Comparison of ENCODE assay signal across 12 cellular contexts in the genomic region with DNA sequence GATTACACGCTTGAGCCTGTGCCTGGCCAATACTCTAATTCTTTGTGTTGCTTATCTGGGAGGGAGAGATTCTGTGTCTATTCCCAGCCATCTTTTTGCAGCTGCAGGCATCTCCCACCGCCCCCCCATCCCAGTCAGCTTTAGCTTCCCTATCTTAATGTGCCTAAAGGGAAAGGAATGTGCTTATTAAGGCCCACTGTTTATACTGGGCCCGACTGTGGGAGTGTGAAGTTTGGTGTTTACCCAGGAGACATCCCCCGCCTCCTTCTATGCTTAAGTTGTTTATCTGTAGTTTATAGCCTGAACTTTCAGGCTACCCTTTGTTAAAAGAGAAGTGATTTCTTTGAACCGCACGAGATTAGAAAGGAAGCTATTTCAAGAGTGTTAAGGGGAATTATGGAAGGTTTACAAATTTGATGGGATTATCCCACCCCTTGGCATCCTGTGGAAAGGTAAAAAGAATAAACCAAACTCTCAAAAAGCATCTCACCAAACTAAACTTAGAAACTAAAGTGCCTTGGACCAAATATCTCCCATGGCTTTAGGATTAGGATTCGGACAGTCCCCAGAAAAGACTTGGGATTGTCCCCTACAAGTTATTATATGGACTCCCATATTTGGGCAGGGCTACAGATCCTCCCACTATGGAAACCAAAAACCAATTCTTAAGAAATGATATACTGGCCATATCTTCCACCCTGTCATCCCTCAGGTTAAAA. TPM values are rescaled to one million over a fixed set of nuclear protein-coding genes. Genes with fewer than 3 reads are reported as not detected.
A peak's percentile ranks its signal among the peaks of the same experiment; 100 is the strongest.
DNase-seq lines count a peak whose midpoint lies in the region; ATAC-seq, FAIRE-seq and TF ChIP-seq lines count a peak whose summit lies in the region.
"Had no signal": no experiment of that assay in that cellular context is flagged by ENCODE, and none has a peak within 500 bp of the region (broad histone marks: within the 10 kb centered on the region; RNA-seq: fewer than 3 reads in every experiment).

No MANE protein-coding gene starts in this region.

- H3K36me3 ChIP-seq in GM12878 (ENCODE audit: control insufficient read depth in 2 of 2, insufficient read depth in 2 of 2, low read length in 1 of 2), result no peaks in the 10 kb centered on the region
- H3K36me3 ChIP-seq: prostate gland had no signal

- H3K9me3 ChIP-seq in GM12878 (replicated peaks; ENCODE audit: control insufficient read depth, insufficient read depth, low read length), result peaks cover 5% of the 10 kb centered on the region; the same call in 2 of the 3 replicates
- H3K9me3 ChIP-seq: prostate gland had no signal

- no peak overlapping the region for H2AFZ ChIP-seq in GM12878 (ENCODE audit: control insufficient read depth, low read depth, low read length)
- H2AFZ ChIP-seq: PC-9 had no signal

- intact Hi-C loops in GM12878 (cut with micrococcal nuclease; ENCODE audit: unreplicated experiment), result loop anchor here (5.0 kb wide), 1 partner anchor 145 kb away; no protein-coding TSS in a partner anchor

- no peaks in the 10 kb centered on the region for H3K27me3 ChIP-seq in GM12878 (replicated peaks in 1 of 2; ENCODE audit: control insufficient read depth in 2 of 2, insufficient read depth in 2 of 2, low read length in 1 of 2)

- RAD21 ChIA-PET in GM12878 (lab: Charles Lee; ENCODE audit: unreplicated experiment), result interaction anchor here (0.9 to 2.3 kb wide), 8 partner anchors 9 to 144 kb away, joined by 3 to 12 read pairs (median 4); no protein-coding TSS in a partner anchor

- H3K4me1 ChIP-seq in GM12878 (ENCODE audit: control insufficient read depth, insufficient read depth, low read length), result peaks cover 13% of the 10 kb centered on the region
- H3K4me1 ChIP-seq: prostate gland had no signal

- TF ChIP-seq POLR2A in GM12878 (IDR thresholded peaks at IDR 0.05; ENCODE audit: low read depth, low read length) (no peak), erythroblast (IDR thresholded peaks at IDR 0.05; ENCODE audit: low read length) (no peak)

- no peaks in the 10 kb centered on the region for H3K79me2 ChIP-seq in GM12878 (ENCODE audit: control insufficient read depth, insufficient read depth, low read length)

- CTCF ChIA-PET in GM12878 (lab: Yijun Ruan, JAX), result interaction anchor here (1.0 to 2.4 kb wide), 6 partner anchors 9 to 145 kb away, joined by 3 to 14 read pairs (median 4); no protein-coding TSS in a partner anchor

- H3K36me3 Mint-ChIP-seq in stimulated activated memory B cell treated with anti-CD40 and anti-IgM and Interleukin-4, amounts not matched to agents 10 μg/mL and 1 μg/mL and 100 μg/mL, for 72 hours, result no peaks in the 10 kb centered on the region

- peaks cover 7% of the 10 kb centered on the region for H3K9me3 Mint-ChIP-seq in stimulated activated memory B cell treated with anti-CD40 and anti-IgM and Interleukin-4, amounts not matched to agents 10 μg/mL and 1 μg/mL and 100 μg/mL, for 72 hours

- SMC1A ChIA-PET in GM12878 (lab: Charles Lee; ENCODE audit: uncharacterized antibody, unreplicated experiment), result interaction anchor here (0.6 to 1.6 kb wide), 9 partner anchors 9 to 129 kb away, joined by 3 to 7 read pairs (median 4); no protein-coding TSS in a partner anchor

- H3K27ac Mint-ChIP-seq in stimulated activated memory B cell treated with anti-CD40 and anti-IgM and Interleukin-4, amounts not matched to agents 10 μg/mL and 1 μg/mL and 100 μg/mL, for 72 hours, result peak overlapping the region; percentile 74

- no peak for TF ChIP-seq RAD21 in GM12878 (IDR thresholded peaks at IDR 0.05; ENCODE audit: insufficient read depth, low read depth, low read length)

- H3K9ac ChIP-seq in GM12878 (ENCODE audit: control insufficient read depth, insufficient read depth, low read length), result no peak overlapping the region

- H4K20me1 ChIP-seq in GM12878 (ENCODE audit: control insufficient read depth, insufficient read depth), result no peaks in the 10 kb centered on the region

- H3K27me3 Mint-ChIP-seq in stimulated activated memory B cell treated with anti-CD40 and anti-IgM and Interleukin-4, amounts not matched to agents 10 μg/mL and 1 μg/mL and 100 μg/mL, for 72 hours, result peaks cover 61% of the 10 kb centered on the region

- TF ChIP-seq CTCF in GM12878 (IDR thresholded peaks at IDR 0.05 in 2 of 3, conservative IDR thresholded peaks at IDR 0.05 in 1 of 3; ENCODE audit: control insufficient read depth in 2 of 3, extremely low read depth in 1 of 3, insufficient read depth in 1 of 3, low read depth in 3 of 3, low read length in 3 of 3), result no peak

- no peak overlapping the region for H3K4me3 ChIP-seq in GM12878
- H3K4me3 ChIP-seq: PC-9, prostate gland had no signal

- FAIRE-seq in GM12878 (lab: Jason Lieb, UNC), result no peak

- ATAC-seq in GM12878 (peak; percentile 90), GM19455 (IDR thresholded peaks at IDR 0.05; ENCODE audit: unreplicated experiment) (no peak), GM18909 (IDR thresholded peaks at IDR 0.05; ENCODE audit: poor library complexity, unreplicated experiment) (no peak)
- peak; percentile 18 for ATAC-seq in stimulated activated memory B cell treated with anti-CD40 and anti-IgM and Interleukin-4, amounts not matched to agents 10 μg/mL and 1 μg/mL and 100 μg/mL, for 72 hours

- WGBS in GM12878 (ENCODE audit: insufficient coverage, insufficient replicate concordance, low lambda C conversion rate, missing lambda C conversion rate), result 59% methylated on average over 7 of the region's 7 CpGs

- DNase-seq in H4 (ENCODE audit: low spot score) (peak; percentile 71), GM12878 (ENCODE audit: low read depth, low spot score) (no peak), iPS-NIHi11 (ENCODE audit: low spot score) (peak; percentile 30), NCI-H1092 (lab: John Stamatoyannopoulos, UW) (no peak), erythroblast (lab: John Stamatoyannopoulos, UW) (no peak)
- DNase-seq: activated naive CD4-positive, alpha-beta T cell treated with anti-CD3 and anti-CD28 coated beads, Interleukin-2, amount 50 U/mL, for 16 hours; PC-9; T-helper 2 cell had no signal

- H3K4me3 Mint-ChIP-seq in stimulated activated memory B cell treated with anti-CD40 and anti-IgM and Interleukin-4, amounts not matched to agents 10 μg/mL and 1 μg/mL and 100 μg/mL, for 72 hours, result peak overlapping the region; percentile 63

- no peak for TF ChIP-seq EP300 in GM12878 (IDR thresholded peaks at IDR 0.05; ENCODE audit: borderline replicate concordance in 1 of 2, control insufficient read depth in 1 of 2, low read depth in 2 of 2, low read length in 2 of 2)

- peaks cover 38% of the 10 kb centered on the region for H3K4me1 Mint-ChIP-seq in stimulated activated memory B cell treated with anti-CD40 and anti-IgM and Interleukin-4, amounts not matched to agents 10 μg/mL and 1 μg/mL and 100 μg/mL, for 72 hours

- in situ Hi-C loops in GM12878 (cut with MboI), result loop anchor here (25.0 kb wide), 1 partner anchor 1080 kb away; the partner anchor contains the start of gene OR2T2

- POLR2A ChIA-PET in GM12878 (lab: Charles Lee), result interaction anchor here (0.7 to 1.5 kb wide), 5 partner anchors 9 to 25 kb away, joined by 3 to 6 read pairs (median 3); no protein-coding TSS in a partner anchor

- H3K27ac ChIP-seq in GM12878 (ENCODE audit: control insufficient read depth, insufficient read depth), result no peak overlapping the region
- H3K27ac ChIP-seq: PC-9, prostate gland had no signal

- no peak overlapping the region for H3K4me2 ChIP-seq in GM12878 (ENCODE audit: control insufficient read depth, insufficient read depth)
- H3K4me2 ChIP-seq: PC-9 had no signal

- BruUV-seq in GM12878 (replicated peaks; lab: Mats Ljungman, UMichigan), result no TSS peak

TF ChIP-seq in GM12878, 131 proteins besides CTCF, POLR2A, EP300 and RAD21 (continues in another document):
- TF ChIP-seq IRF4 (IDR thresholded peaks at IDR 0.05; ENCODE audit: low read depth, low read length) (no peak), BMI1 (IDR thresholded peaks at IDR 0.05; ENCODE audit: borderline replicate concordance) (0 out of 2 replicates have a peak, but pooled peaks have one; percentile 55), ASH2L (IDR thresholded peaks at IDR 0.05; ENCODE audit: borderline replicate concordance, low read depth) (no peak)

RNA-seq across cellular contexts. Expression of gene ZNF496, which starts 25.6 kb away (rescaled TPM):
- 11.8 and 14.3 TPM in 2 replicates for total RNA-seq in H4 (2014; rRNA removed; shearing (Covaris generic))
- total RNA-seq in GM12878 (2013; cell fraction: nucleolus; rRNA removed), result 127 and 144 TPM in 2 replicates
- total RNA-seq in GM12878 (2014; rRNA removed) (16.6 and 21.0 TPM in 2 replicates), GM12878 (2014; rRNA removed; fragmentation: Illumina TruSeq; extraction: Trizol) (11.6 and 12.1 TPM in 2 replicates), GM12878 (2021) (24.9 and 26.4 TPM in 2 replicates)
- 7.0 TPM for polyA plus RNA-seq in GM12878 (2011; ENCODE audit: low read depth)
- polyA plus RNA-seq in GM12878 (2011; rRNA removed) (14.5 and 21.4 TPM in 2 replicates), GM12878 (2014; fragmentation: Illumina TruSeq; extraction: Trizol) (11.5 and 12.7 TPM in 2 replicates), GM12878 (2014; fragmentation: Nextera tagmentation; extraction: Ambion mirVana) (1 to 10 TPM; 1.6 to 3.0 TPM), GM12878 (2014; rRNA removed) (21.4 and 21.9 TPM in 2 replicates), GM12878 (2016; fragmentation: Nextera tagmentation; extraction: Ambion mirVana) (10 to 100 TPM; 12.3 TPM)
- 23.4 and 26.0 TPM in 2 replicates for polyA plus RNA-seq in GM12878 (2011; cell fraction: cytosol; rRNA removed)
- 44.1 and 50.6 TPM in 2 replicates for polyA plus RNA-seq in GM12878 (2011; cell fraction: nucleus; rRNA removed)
- polyA plus RNA-seq in GM12878 (2012), result 13.1 and 14.3 TPM in 2 replicates
- 28.3 and 39.2 TPM in 2 replicates for polyA minus RNA-seq in GM12878 (2011; rRNA and poly(A)+ RNA removed)
- polyA minus RNA-seq in GM12878 (2011; cell fraction: cytosol; rRNA and poly(A)+ RNA removed), result 8.8 and 10.3 TPM in 2 replicates
- polyA minus RNA-seq in GM12878 (2011; cell fraction: nucleus; rRNA and poly(A)+ RNA removed), result 13.4 and 24.2 TPM in 2 replicates

RNA-seq across cellular contexts. Expression of gene NLRP3, which starts 58.8 kb away (rescaled TPM):
- 0.50 TPM in 1 of 2 replicates, not detected in the other for total RNA-seq in H4 (2014; rRNA removed; shearing (Covaris generic))
- 11.1 and 15.1 TPM in 2 replicates for total RNA-seq in GM12878 (2013; cell fraction: nucleolus; rRNA removed)
- 10.4 and 11.6 TPM in 2 replicates for total RNA-seq in GM12878 (2014; rRNA removed)
- total RNA-seq in GM12878 (2014; rRNA removed; fragmentation: Illumina TruSeq; extraction: Trizol), result 9.7 and 9.8 TPM in 2 replicates
- total RNA-seq in GM12878 (2021), result 8.4 and 9.5 TPM in 2 replicates
- 0.12 TPM for polyA plus RNA-seq in GM12878 (2011; ENCODE audit: low read depth)
- 1.8 and 2.4 TPM in 2 replicates for polyA plus RNA-seq in GM12878 (2011; rRNA removed)
- polyA plus RNA-seq in GM12878 (2011; cell fraction: cytosol; rRNA removed), result 1.9 and 3.3 TPM in 2 replicates
- 1.1 and 2.6 TPM in 2 replicates for polyA plus RNA-seq in GM12878 (2011; cell fraction: nucleus; rRNA removed)
- 0.10 and 0.37 TPM in 2 replicates for polyA plus RNA-seq in GM12878 (2012)
- polyA plus RNA-seq in GM12878 (2014; fragmentation: Illumina TruSeq; extraction: Trizol), result 6.5 and 7.8 TPM in 2 replicates
- 1 to 10 TPM; 2.5 to 3.4 TPM for polyA plus RNA-seq in GM12878 (2014; fragmentation: Nextera tagmentation; extraction: Ambion mirVana)
- polyA plus RNA-seq in GM12878 (2014; rRNA removed), result 6.6 and 7.2 TPM in 2 replicates
- 1 to 10 TPM; 2.4 to 3.4 TPM for polyA plus RNA-seq in GM12878 (2016; fragmentation: Nextera tagmentation; extraction: Ambion mirVana)
- 3.4 and 4.1 TPM in 2 replicates for polyA minus RNA-seq in GM12878 (2011; rRNA and poly(A)+ RNA removed)
- 0.67 and 2.0 TPM in 2 replicates for polyA minus RNA-seq in GM12878 (2011; cell fraction: cytosol; rRNA and poly(A)+ RNA removed)
- 0.85 and 2.3 TPM in 2 replicates for polyA minus RNA-seq in GM12878 (2011; cell fraction: nucleus; rRNA and poly(A)+ RNA removed)
- total RNA-seq: PC-9 had no signal

Comparison
In these comparisons a context has a peak if more than half of its experiments do, and no peak if none do; other contexts are left out.
1. DNase-seq: peak in H4 (single experiment) and iPS-NIHi11 (single experiment); none in GM12878 (single experiment), NCI-H1092 (single experiment) and erythroblast (0 of 2).
2. ATAC-seq: peak in GM12878 (single experiment) and stimulated activated memory B cell treated with anti-CD40 and anti-IgM and Interleukin-4, amounts not matched to agents 10 μg/mL and 1 μg/mL and 100 μg/mL, for 72 hours (single experiment); none in GM19455 (single experiment) and GM18909 (single experiment).